In genomic region chr9:33263131-33263935, GRCh38 we compare ENCODE assay signal across 1 cellular context.
TF ChIP-seq lines count a peak whose summit lies in the region.

No MANE protein-coding gene starts in this region.

TF ChIP-seq in HepG2, 621 proteins besides CTCF, POLR2A, EP300 and RAD21 (continued from another document):
- TF ChIP-seq LBX2 (CRISPR knock-in tag; IDR thresholded peaks at IDR 0.05; ENCODE audit: borderline replicate concordance) (no peak), ATF6 (CRISPR knock-in tag; conservative IDR thresholded peaks at IDR 0.05) (0 out of 2 replicates have a peak, but pooled peaks have one; percentile 29), ZNF136 (CRISPR knock-in tag; IDR thresholded peaks at IDR 0.05; ENCODE audit: low read depth) (no peak), DZIP1 (CRISPR knock-in tag; IDR thresholded peaks at IDR 0.05) (0 out of 2 replicates have a peak, but pooled peaks have one; percentile 1), ZNF687 (CRISPR knock-in tag; IDR thresholded peaks at IDR 0.05) (peak; percentile 64), HNF4G (IDR thresholded peaks at IDR 0.05; ENCODE audit: borderline replicate concordance, low read depth, low read length) (no peak), HNF4G (CRISPR knock-in tag; IDR thresholded peaks at IDR 0.05; ENCODE audit: borderline replicate concordance, low read depth) (no peak), HIC2 (CRISPR knock-in tag; IDR thresholded peaks at IDR 0.05; ENCODE audit: low read depth) (no peak), CENPX (CRISPR knock-in tag; IDR thresholded peaks at IDR 0.05) (no peak), PRPF4 (IDR thresholded peaks at IDR 0.05; ENCODE audit: low read depth, low read length, poor library complexity, severe bottlenecking) (no peak), MXI1 (IDR thresholded peaks at IDR 0.05; ENCODE audit: borderline replicate concordance, low read depth, low read length) (0 out of 3 replicates have a peak, but pooled peaks have one; percentile 14), DPF2 (CRISPR knock-in tag; IDR thresholded peaks at IDR 0.05; ENCODE audit: borderline replicate concordance, low read depth) (no peak), SAP130 (CRISPR knock-in tag; IDR thresholded peaks at IDR 0.05; ENCODE audit: low read depth) (peak; percentile 60), ZSCAN9 (CRISPR knock-in tag; IDR thresholded peaks at IDR 0.05; ENCODE audit: borderline replicate concordance) (no peak), ZNF512B (CRISPR knock-in tag; IDR thresholded peaks at IDR 0.05; ENCODE audit: borderline replicate concordance) (no peak), ZNF639 (CRISPR knock-in tag; conservative IDR thresholded peaks at IDR 0.05) (0 out of 2 replicates have a peak, but pooled peaks have one; percentile 17), ZNF414 (CRISPR knock-in tag; IDR thresholded peaks at IDR 0.05) (0 out of 2 replicates have a peak, but pooled peaks have one; percentile 60), NFE2L2 (IDR thresholded peaks at IDR 0.05; ENCODE audit: low read length) (no peak), ZNF24 (IDR thresholded peaks at IDR 0.05) (no peak), ZNF367 (CRISPR knock-in tag; IDR thresholded peaks at IDR 0.05; ENCODE audit: borderline replicate concordance) (no peak), ZNF614 (CRISPR knock-in tag; IDR thresholded peaks at IDR 0.05; ENCODE audit: borderline replicate concordance) (no peak), STAT5B (CRISPR knock-in tag; IDR thresholded peaks at IDR 0.05) (no peak), TEAD3 (CRISPR knock-in tag; optimal IDR thresholded peaks at IDR 0.05; ENCODE audit: borderline replicate concordance) (no peak), MBD4 (IDR thresholded peaks at IDR 0.05; ENCODE audit: borderline replicate concordance, low read length) (no peak), KDM5A (IDR thresholded peaks at IDR 0.05; ENCODE audit: borderline replicate concordance, low read length) (no peak), ZNF761 (CRISPR knock-in tag; conservative IDR thresholded peaks at IDR 0.05) (no peak), E2F2 (CRISPR knock-in tag; IDR thresholded peaks at IDR 0.05; ENCODE audit: borderline replicate concordance) (no peak), SP2 (CRISPR knock-in tag; IDR thresholded peaks at IDR 0.05) (no peak), MYC (CRISPR knock-in tag; IDR thresholded peaks at IDR 0.05; ENCODE audit: borderline replicate concordance) (0 out of 2 replicates have a peak, but pooled peaks have one; percentile 57), ZBTB21 (CRISPR knock-in tag; IDR thresholded peaks at IDR 0.05) (peak; percentile 24; the same call in 1 of the 2 replicates), HDAC2 (CRISPR knock-in tag; IDR thresholded peaks at IDR 0.05) (no peak), AFF4 (CRISPR knock-in tag; IDR thresholded peaks at IDR 0.05) (no peak)
TF ChIP-seq in HepG2: peak in this region for 30.
